In the genomic region with DNA sequence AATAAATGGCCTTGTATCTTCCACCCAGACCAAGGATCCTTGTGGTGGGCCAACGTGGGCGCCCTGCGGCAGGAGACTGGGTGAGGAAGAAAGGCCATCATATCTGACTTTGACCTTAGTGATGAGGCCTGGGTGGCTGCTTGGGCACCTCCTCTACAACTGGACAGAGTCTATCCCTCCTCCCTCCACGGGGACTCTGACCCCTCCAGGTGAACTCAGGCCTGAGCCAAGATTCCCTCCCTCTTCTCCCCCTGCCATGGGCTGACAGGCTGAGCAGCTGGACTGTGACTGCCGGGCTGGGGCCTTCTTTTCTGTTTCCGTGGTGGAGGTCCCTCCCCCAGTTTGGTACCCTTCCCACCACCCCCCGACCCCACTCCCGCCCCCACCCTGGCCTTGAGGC, we compare ENCODE assay signal across 1 cellular context.
A peak's percentile ranks its signal among the peaks of the same experiment; 100 is the strongest.
TF ChIP-seq lines count a peak whose summit lies in the region.

No MANE protein-coding gene starts in this region.

TF ChIP-seq in HepG2, 621 proteins besides CTCF, POLR2A, EP300 and RAD21 (continued from another document and continues in another):
- TF ChIP-seq ZNF646 (CRISPR knock-in tag; IDR thresholded peaks at IDR 0.05) (no peak), ZNF430 (CRISPR knock-in tag; IDR thresholded peaks at IDR 0.05) (no peak), SNAI1 (CRISPR knock-in tag; IDR thresholded peaks at IDR 0.05; ENCODE audit: borderline replicate concordance) (no peak), GPN1 (CRISPR knock-in tag; IDR thresholded peaks at IDR 0.05; ENCODE audit: borderline replicate concordance) (no peak), ZBTB21 (CRISPR knock-in tag; IDR thresholded peaks at IDR 0.05) (no peak), ZNF143 (CRISPR knock-in tag; IDR thresholded peaks at IDR 0.05) (no peak), ZBTB3 (CRISPR knock-in tag; IDR thresholded peaks at IDR 0.05; ENCODE audit: borderline replicate concordance, low read depth) (no peak), HNRNPK (IDR thresholded peaks at IDR 0.05; ENCODE audit: low read depth, low read length, poor library complexity, severe bottlenecking) (no peak), KDM5B (CRISPR knock-in tag; IDR thresholded peaks at IDR 0.05; ENCODE audit: borderline replicate concordance) (no peak), KAT7 (CRISPR knock-in tag; IDR thresholded peaks at IDR 0.05; ENCODE audit: borderline replicate concordance) (no peak), TFDP2 (CRISPR knock-in tag; IDR thresholded peaks at IDR 0.05) (peak; percentile 55; the same call in 1 of the 2 replicates), PHF8 (CRISPR knock-in tag; IDR thresholded peaks at IDR 0.05) (no peak; the same call in 1 of the 2 replicates), LRRFIP1 (CRISPR knock-in tag; conservative IDR thresholded peaks at IDR 0.05) (no peak), WIZ (CRISPR knock-in tag; IDR thresholded peaks at IDR 0.05) (no peak), ZMYM4 (CRISPR knock-in tag; IDR thresholded peaks at IDR 0.05) (no peak), NR3C1 (CRISPR knock-in tag; IDR thresholded peaks at IDR 0.05) (no peak), MXI1 (IDR thresholded peaks at IDR 0.05; ENCODE audit: borderline replicate concordance, low read depth, low read length) (no peak), TRIM24 (CRISPR knock-in tag; IDR thresholded peaks at IDR 0.05) (no peak), MBNL3 (CRISPR knock-in tag; conservative IDR thresholded peaks at IDR 0.05) (no peak), CBX1 (IDR thresholded peaks at IDR 0.05; ENCODE audit: low read depth) (no peak), ZNF496 (CRISPR knock-in tag; IDR thresholded peaks at IDR 0.05; ENCODE audit: insufficient replicate concordance) (no peak), RBFOX2 (IDR thresholded peaks at IDR 0.05; ENCODE audit: low read depth, low read length) (no peak), PHF21A (CRISPR knock-in tag; IDR thresholded peaks at IDR 0.05) (peak; percentile 24; the same call in 1 of the 2 replicates), DDIT3 (CRISPR knock-in tag; IDR thresholded peaks at IDR 0.05) (no peak), ZNF713 (CRISPR knock-in tag; IDR thresholded peaks at IDR 0.05) (no peak), HDAC1 (CRISPR knock-in tag; IDR thresholded peaks at IDR 0.05) (peak; percentile 56; the same call in 1 of the 2 replicates), PHF5A (CRISPR knock-in tag; IDR thresholded peaks at IDR 0.05; ENCODE audit: low read depth, unreplicated experiment) (no peak), ZNF83 (CRISPR knock-in tag; IDR thresholded peaks at IDR 0.05; ENCODE audit: borderline replicate concordance) (no peak), ZNF691 (CRISPR knock-in tag; IDR thresholded peaks at IDR 0.05; ENCODE audit: borderline replicate concordance, low read depth) (no peak), KLF11 (CRISPR knock-in tag; IDR thresholded peaks at IDR 0.05) (no peak), TGIF2 (CRISPR knock-in tag; IDR thresholded peaks at IDR 0.05) (0 out of 2 replicates have a peak, but pooled peaks have one; percentile 9), YEATS2 (CRISPR knock-in tag; IDR thresholded peaks at IDR 0.05; ENCODE audit: borderline replicate concordance) (no peak), ZBTB14 (CRISPR knock-in tag; IDR thresholded peaks at IDR 0.05) (no peak), EED (CRISPR knock-in tag; IDR thresholded peaks at IDR 0.05) (no peak), ZNF766 (CRISPR knock-in tag; IDR thresholded peaks at IDR 0.05; ENCODE audit: borderline replicate concordance) (no peak), STAT5B (CRISPR knock-in tag; IDR thresholded peaks at IDR 0.05) (no peak), NFE2L2 (IDR thresholded peaks at IDR 0.05; ENCODE audit: low read length) (no peak), HDAC2 (CRISPR knock-in tag; IDR thresholded peaks at IDR 0.05) (peak; percentile 73; the same call in 1 of the 2 replicates), ZNF446 (CRISPR knock-in tag; IDR thresholded peaks at IDR 0.05) (no peak), FOXP1 (IDR thresholded peaks at IDR 0.05) (no peak), FOXP1 (CRISPR knock-in tag; IDR thresholded peaks at IDR 0.05) (0 out of 2 replicates have a peak, but pooled peaks have one; percentile 12)
- TF ChIP-seq, protein P1, sequence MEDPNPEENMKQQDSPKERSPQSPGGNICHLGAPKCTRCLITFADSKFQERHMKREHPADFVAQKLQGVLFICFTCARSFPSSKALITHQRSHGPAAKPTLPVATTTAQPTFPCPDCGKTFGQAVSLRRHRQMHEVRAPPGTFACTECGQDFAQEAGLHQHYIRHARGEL (CRISPR knock-in tag; IDR thresholded peaks at IDR 0.05): no peak
- TF ChIP-seq, protein P2, sequence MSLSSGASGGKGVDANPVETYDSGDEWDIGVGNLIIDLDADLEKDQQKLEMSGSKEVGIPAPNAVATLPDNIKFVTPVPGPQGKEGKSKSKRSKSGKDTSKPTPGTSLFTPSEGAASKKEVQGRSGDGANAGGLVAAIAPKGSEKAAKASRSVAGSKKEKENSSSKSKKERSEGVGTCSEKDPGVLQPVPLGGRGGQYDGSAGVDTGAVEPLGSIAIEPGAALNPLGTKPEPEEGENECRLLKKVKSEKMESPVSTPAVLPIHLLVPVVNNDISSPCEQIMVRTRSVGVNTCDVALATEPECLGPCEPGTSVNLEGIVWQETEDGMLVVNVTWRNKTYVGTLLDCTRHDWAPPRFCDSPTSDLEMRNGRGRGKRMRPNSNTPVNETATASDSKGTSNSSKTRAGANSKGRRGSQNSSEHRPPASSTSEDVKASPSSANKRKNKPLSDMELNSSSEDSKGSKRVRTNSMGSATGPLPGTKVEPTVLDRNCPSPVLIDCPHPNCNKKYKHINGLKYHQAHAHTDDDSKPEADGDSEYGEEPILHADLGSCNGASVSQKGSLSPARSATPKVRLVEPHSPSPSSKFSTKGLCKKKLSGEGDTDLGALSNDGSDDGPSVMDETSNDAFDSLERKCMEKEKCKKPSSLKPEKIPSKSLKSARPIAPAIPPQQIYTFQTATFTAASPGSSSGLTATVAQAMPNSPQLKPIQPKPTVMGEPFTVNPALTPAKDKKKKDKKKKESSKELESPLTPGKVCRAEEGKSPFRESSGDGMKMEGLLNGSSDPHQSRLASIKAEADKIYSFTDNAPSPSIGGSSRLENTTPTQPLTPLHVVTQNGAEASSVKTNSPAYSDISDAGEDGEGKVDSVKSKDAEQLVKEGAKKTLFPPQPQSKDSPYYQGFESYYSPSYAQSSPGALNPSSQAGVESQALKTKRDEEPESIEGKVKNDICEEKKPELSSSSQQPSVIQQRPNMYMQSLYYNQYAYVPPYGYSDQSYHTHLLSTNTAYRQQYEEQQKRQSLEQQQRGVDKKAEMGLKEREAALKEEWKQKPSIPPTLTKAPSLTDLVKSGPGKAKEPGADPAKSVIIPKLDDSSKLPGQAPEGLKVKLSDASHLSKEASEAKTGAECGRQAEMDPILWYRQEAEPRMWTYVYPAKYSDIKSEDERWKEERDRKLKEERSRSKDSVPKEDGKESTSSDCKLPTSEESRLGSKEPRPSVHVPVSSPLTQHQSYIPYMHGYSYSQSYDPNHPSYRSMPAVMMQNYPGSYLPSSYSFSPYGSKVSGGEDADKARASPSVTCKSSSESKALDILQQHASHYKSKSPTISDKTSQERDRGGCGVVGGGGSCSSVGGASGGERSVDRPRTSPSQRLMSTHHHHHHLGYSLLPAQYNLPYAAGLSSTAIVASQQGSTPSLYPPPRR (CRISPR knock-in tag; IDR thresholded peaks at IDR 0.05; ENCODE audit: borderline replicate concordance): no peak
- TF ChIP-seq, protein P3, sequence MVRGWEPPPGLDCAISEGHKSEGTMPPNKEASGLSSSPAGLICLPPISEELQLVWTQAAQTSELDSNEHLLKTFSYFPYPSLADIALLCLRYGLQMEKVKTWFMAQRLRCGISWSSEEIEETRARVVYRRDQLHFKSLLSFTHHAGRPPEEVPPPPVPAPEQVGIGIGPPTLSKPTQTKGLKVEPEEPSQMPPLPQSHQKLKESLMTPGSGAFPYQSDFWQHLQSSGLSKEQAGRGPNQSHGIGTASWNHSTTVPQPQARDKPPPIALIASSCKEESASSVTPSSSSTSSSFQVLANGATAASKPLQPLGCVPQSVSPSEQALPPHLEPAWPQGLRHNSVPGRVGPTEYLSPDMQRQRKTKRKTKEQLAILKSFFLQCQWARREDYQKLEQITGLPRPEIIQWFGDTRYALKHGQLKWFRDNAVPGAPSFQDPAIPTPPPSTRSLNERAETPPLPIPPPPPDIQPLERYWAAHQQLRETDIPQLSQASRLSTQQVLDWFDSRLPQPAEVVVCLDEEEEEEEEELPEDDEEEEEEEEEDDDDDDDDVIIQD (CRISPR knock-in tag; IDR thresholded peaks at IDR 0.05; ENCODE audit: low read depth): no peak
